8 cellular contexts compared by ENCODE assay signal in genomic region chr19:18205180-18205915, GRCh38. TPM values are rescaled to one million over a fixed set of nuclear protein-coding genes. Genes with fewer than 3 reads are reported as not detected.
DNase-seq lines count a peak whose midpoint lies in the region; ATAC-seq, FAIRE-seq and TF ChIP-seq lines count a peak whose summit lies in the region.

No MANE protein-coding gene starts in this region.

- TF ChIP-seq POLR2A in Peyer's patch (IDR thresholded peaks at IDR 0.05) (no peak), upper lobe of left lung (IDR thresholded peaks at IDR 0.05) (peak in 1 of 4 donors; percentile 32)

- 22 to 30% methylated on average over 26 to 36 of the region's 36 CpGs for WGBS in GM23248 (ENCODE audit: low coverage in 1 of 2, low lambda C conversion rate in 2 of 2, missing lambda C conversion rate in 2 of 2), 2 experiments
- 18 to 28% methylated on average over 29 to 36 of the region's 36 CpGs for whole genome bisulfite sequencing in upper lobe of left lung, 2 donors

- peak overlapping the region; percentile 84 for H2AFZ ChIP-seq in GM23248

- H3K4me1 ChIP-seq in A673 (ENCODE audit: insufficient read depth, low read length, poor library complexity, severe bottlenecking): peaks cover 12% of the 10 kb centered on the region
- H3K4me1 ChIP-seq in GM23248 (ENCODE audit: insufficient read depth): peaks cover 15% of the 10 kb centered on the region
- peaks cover 0 to 26% (median 9%) of the 10 kb centered on the region in 4 donors for H3K4me1 ChIP-seq in Peyer's patch
- H3K4me1 ChIP-seq in upper lobe of left lung: peaks cover 15 to 35% (median 21%) of the 10 kb centered on the region in 4 donors

- H3K9me2 ChIP-seq in GM23248 (ENCODE audit: insufficient read depth): no peaks in the 10 kb centered on the region

- TF ChIP-seq EP300 in upper lobe of left lung (IDR thresholded peaks at IDR 0.05): no peak

- in situ Hi-C loops in GM23248 (cut with MboI): no loop called here

- no peaks in the 10 kb centered on the region for H3K9me3 Mint-ChIP-seq in nephron

- peak overlapping the region; percentile 96 for H3K4me2 ChIP-seq in GM23248 (ENCODE audit: unreplicated experiment)

- TF ChIP-seq CTCF in A673 (conservative IDR thresholded peaks at IDR 0.05; ENCODE audit: low read depth, low read length) (no peak), Peyer's patch (IDR thresholded peaks at IDR 0.05) (no peak), nephron (IDR thresholded peaks at IDR 0.05; ENCODE audit: unreplicated experiment in 3 of 3) (no peak), upper lobe of left lung (IDR thresholded peaks at IDR 0.05) (no peak), D721Med (IDR thresholded peaks at IDR 0.05; ENCODE audit: insufficient read depth, missing control alignments) (no peak)

- H3K27me3 ChIP-seq in A673 (replicated peaks; ENCODE audit: insufficient read depth, low read depth, low read length, poor library complexity): no peaks in the 10 kb centered on the region
- H3K27me3 ChIP-seq in GM23248 (replicated peaks; ENCODE audit: insufficient read depth): no peaks in the 10 kb centered on the region
- no peaks in the 10 kb centered on the region for H3K27me3 ChIP-seq in Peyer's patch
- no peaks in the 10 kb centered on the region for H3K27me3 ChIP-seq in upper lobe of left lung

- peaks cover 11% of the 10 kb centered on the region; the same call in 1 of the 2 replicates for H3F3A ChIP-seq in GM23248 (ENCODE audit: insufficient read depth)

- H3K36me3 ChIP-seq in A673 (ENCODE audit: insufficient read depth, low read length, poor library complexity, severe bottlenecking) (no peaks in the 10 kb centered on the region), GM23248 (ENCODE audit: low read depth) (no peaks in the 10 kb centered on the region), Peyer's patch (no peaks in the 10 kb centered on the region), upper lobe of left lung (peaks cover 0 to under 1% (median 0%) of the 10 kb centered on the region in 4 donors)

- peaks cover under 1% of the 10 kb centered on the region for H3K36me3 Mint-ChIP-seq in nephron (ENCODE audit: low read depth)

- FAIRE-seq in D721Med (lab: Jason Lieb, UNC): no peak

- peak overlapping the region; percentile 87 to 91 (median 88) for H3K4me3 Mint-ChIP-seq in nephron

- peak; percentile 30 to 49 for ATAC-seq in upper lobe of left lung (ENCODE audit: low FRiP score in 2 of 2)

- H3K27ac Mint-ChIP-seq in nephron: peak overlapping the region; percentile 90 to 98 (median 94)

- peak overlapping the region; percentile 95 for H3K9ac ChIP-seq in GM23248

- H4K20me1 ChIP-seq in GM23248 (ENCODE audit: insufficient read depth): no peaks in the 10 kb centered on the region

- peaks cover 26% of the 10 kb centered on the region for H3K4me1 Mint-ChIP-seq in nephron

- peak; percentile 68 for DNase-seq in A673 (ENCODE audit: low spot score)
- DNase-seq in GM23248: peak; percentile 92
- peak; percentile 74 to 90 (median 88) for DNase-seq in Peyer's patch
- peak; percentile 67 for DNase-seq in activated naive CD4-positive, alpha-beta T cell treated with anti-CD3 and anti-CD28 coated beads, Interleukin-2, amount 50 U/mL, for 16 hours
- DNase-seq in foreskin melanocyte: peak; percentile 57
- peak; percentile 82 to 87 for DNase-seq in upper lobe of left lung
- no peak for DNase-seq in D721Med (ENCODE audit: insufficient read length, low spot score)

- no peaks in the 10 kb centered on the region for H3K79me2 ChIP-seq in GM23248 (ENCODE audit: insufficient read depth)

- H3K4me3 ChIP-seq in A673 (ENCODE audit: low read depth, low read length, poor library complexity, severe bottlenecking) (peak overlapping the region; percentile 60), GM23248 (peak overlapping the region; percentile 79), Peyer's patch (peak overlapping the region; percentile 42 to 60 (median 53)), upper lobe of left lung (peak overlapping the region; percentile 51 to 74 (median 71))

- intact Hi-C loops in A673 (cut with micrococcal nuclease; ENCODE audit: unreplicated experiment): no loop called here

- POLR2A ChIA-PET in A673 (lab: Charles Lee; ENCODE audit: low non-redundant PET): no interaction called here

- CTCF ChIA-PET in A673 (lab: Charles Lee): interaction anchor here (2.3 kb wide), 1 partner anchor 46 kb away, joined by 6 read pairs; no protein-coding TSS in a partner anchor

- peaks cover 11% of the 10 kb centered on the region for H3K27me3 Mint-ChIP-seq in nephron (ENCODE audit: low read depth)

- H3K9me3 ChIP-seq in A673 (ENCODE audit: low read depth, low read length, poor library complexity, severe bottlenecking) (no peaks in the 10 kb centered on the region), GM23248 (ENCODE audit: low read depth) (no peaks in the 10 kb centered on the region), Peyer's patch (no peaks in the 10 kb centered on the region), upper lobe of left lung (no peaks in the 10 kb centered on the region)

- H3K27ac ChIP-seq in A673 (ENCODE audit: low read depth, low read length, poor library complexity, severe bottlenecking): peak overlapping the region; percentile 86
- H3K27ac ChIP-seq in GM23248: peak overlapping the region; percentile 98
- peak overlapping the region; percentile 84 to 96 (median 92) for H3K27ac ChIP-seq in Peyer's patch
- peak overlapping the region; percentile 92 to 97 (median 96) for H3K27ac ChIP-seq in upper lobe of left lung

- BruUV-seq in A673 (replicated peaks; lab: Mats Ljungman, UMichigan): no TSS peak

RNA-seq across cellular contexts. Expression of gene RAB3A, which starts 1.5 kb away (rescaled TPM):
- total RNA-seq in A673 (2021) (2.9 and 4.2 TPM in 2 replicates), Peyer's patch (1 to 10 TPM in 3 of 4 donors, not detected in 1; 6.1 to 9.5 (median 8.3) TPM), upper lobe of left lung (1 to 10 TPM in 5 of 6 donors, under 1 TPM in 1; 0.46 to 5.0 (median 3.4) TPM)
- total RNA-seq in GM23248 (2014; rRNA removed; shearing (Covaris generic)): 1.4 and 1.8 TPM in 2 replicates
- 1.9 and 2.0 TPM in 2 replicates for polyA plus RNA-seq in GM23248 (2016; fragmentation: Nextera tagmentation; extraction: Ambion mirVana)

RNA-seq across cellular contexts. Expression of gene MPV17L2, which starts 12.3 kb away (rescaled TPM):
- total RNA-seq in A673 (2021): 20.2 and 21.3 TPM in 2 replicates
- 43.2 and 69.4 TPM in 2 replicates for total RNA-seq in GM23248 (2014; rRNA removed; shearing (Covaris generic))
- polyA plus RNA-seq in GM23248 (2016; fragmentation: Nextera tagmentation; extraction: Ambion mirVana): 21.0 and 22.4 TPM in 2 replicates
- total RNA-seq in Peyer's patch: 10 to 100 TPM in 3 of 4 donors, 1 to 10 TPM in 1; 4.1 to 19.6 (median 16.0) TPM
- 10 to 100 TPM; 10.7 to 18.8 (median 13.3) TPM for total RNA-seq in upper lobe of left lung

RNA-seq across cellular contexts. Expression of gene PDE4C, which starts 20.9 kb away (rescaled TPM):
- not detected in 2 replicates for total RNA-seq in A673 (2021)
- total RNA-seq in GM23248 (2014; rRNA removed; shearing (Covaris generic)): under 0.01 and 0.22 TPM in 2 replicates
- polyA plus RNA-seq in GM23248 (2016; fragmentation: Nextera tagmentation; extraction: Ambion mirVana): 0.40 and 1.0 TPM in 2 replicates
- 1 to 10 TPM in 3 of 4 donors, not detected in 1; 3.9 to 8.3 (median 8.3) TPM for total RNA-seq in Peyer's patch
- total RNA-seq in upper lobe of left lung: 100 to 1,000 TPM in 1 of 6 donors, 10 to 100 TPM in 4, 1 to 10 TPM in 1; 6.4 to 479 (median 21.0) TPM

RNA-seq across cellular contexts. Expression of gene IFI30, which starts 31.7 kb away (rescaled TPM):
- not detected in 2 replicates for total RNA-seq in A673 (2021)
- 0.86 and 15.9 TPM in 2 replicates for total RNA-seq in GM23248 (2014; rRNA removed; shearing (Covaris generic))
- polyA plus RNA-seq in GM23248 (2016; fragmentation: Nextera tagmentation; extraction: Ambion mirVana): 10.3 and 14.3 TPM in 2 replicates
- 100 to 1,000 TPM in 1 of 4 donors, 10 to 100 TPM in 3; 54.9 to 109 (median 60.7) TPM for total RNA-seq in Peyer's patch
- total RNA-seq in upper lobe of left lung: 100 to 1,000 TPM; 228 to 764 (median 476) TPM

RNA-seq across cellular contexts. Expression of gene PIK3R2, which starts 52.4 kb away (rescaled TPM):
- total RNA-seq in A673 (2021) (38.1 and 41.9 TPM in 2 replicates), Peyer's patch (10 to 100 TPM; 19.7 to 45.4 (median 28.2) TPM), upper lobe of left lung (10 to 100 TPM; 11.0 to 65.1 (median 30.3) TPM)
- 29.2 and 48.9 TPM in 2 replicates for total RNA-seq in GM23248 (2014; rRNA removed; shearing (Covaris generic))
- polyA plus RNA-seq in GM23248 (2016; fragmentation: Nextera tagmentation; extraction: Ambion mirVana): 1.5 and 1.6 TPM in 2 replicates
